12 cellular contexts compared by ENCODE assay signal in the genomic region with DNA sequence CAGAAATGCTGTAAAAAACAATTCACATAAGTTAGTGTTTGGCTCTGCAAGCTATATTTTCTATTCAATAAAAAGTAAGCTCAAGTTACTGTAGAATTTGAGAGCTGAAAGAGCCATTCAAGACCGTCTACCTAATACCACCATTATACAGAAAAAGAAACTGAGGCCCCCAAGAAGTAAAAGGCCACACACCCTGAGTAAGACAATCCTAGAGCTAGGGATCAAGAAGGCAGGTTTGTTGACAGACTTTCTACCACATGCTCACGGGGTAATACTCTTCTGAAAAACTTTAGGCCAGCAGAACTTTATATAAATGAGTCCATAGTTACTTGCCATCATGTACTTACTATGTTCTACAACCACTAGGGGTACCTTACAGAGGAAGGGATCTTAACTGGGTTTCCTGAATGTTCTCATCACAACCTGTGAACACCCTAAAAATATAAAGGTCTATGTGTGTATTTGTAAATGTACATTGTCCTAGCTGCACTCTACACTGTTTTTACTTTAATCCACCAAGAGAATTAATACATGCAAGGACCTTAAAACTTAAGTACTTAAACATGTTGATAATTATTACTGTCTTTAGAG. TPM values are rescaled to one million over a fixed set of nuclear protein-coding genes. Genes with fewer than 3 reads are reported as not detected.
A peak's percentile ranks its signal among the peaks of the same experiment; 100 is the strongest.
DNase-seq lines count a peak whose midpoint lies in the region; ATAC-seq, FAIRE-seq and TF ChIP-seq lines count a peak whose summit lies in the region.
"Had no signal": no experiment of that assay in that cellular context is flagged by ENCODE, and none has a peak within 500 bp of the region (broad histone marks: within the 10 kb centered on the region; RNA-seq: fewer than 3 reads in every experiment).

No MANE protein-coding gene starts in this region.

- no peak overlapping the region for H2AFZ ChIP-seq in ACC112 (ENCODE audit: low read length, unreplicated experiment)
- H2AFZ ChIP-seq in OCI-LY1 (ENCODE audit: low read length): no peak overlapping the region

- H3K27ac ChIP-seq in ACC112 (ENCODE audit: low read depth, low read length): no peak overlapping the region
- H3K27ac ChIP-seq in OCI-LY1 (ENCODE audit: low read depth, low read length, poor library complexity, severe bottlenecking): no peak overlapping the region
- H3K27ac ChIP-seq in esophagus squamous epithelium: no peak overlapping the region

- no peak for ATAC-seq in GM18498 (IDR thresholded peaks at IDR 0.05; ENCODE audit: unreplicated experiment)
- ATAC-seq: left colon had no signal

- no peaks in the 10 kb centered on the region for H3K27me3 Mint-ChIP-seq in chondrocyte (ENCODE audit: low read depth)

- H3K4me1 ChIP-seq in ACC112 (ENCODE audit: control insufficient read depth, insufficient read depth, low read length, unreplicated experiment): peaks cover 15% of the 10 kb centered on the region
- peaks cover 29% of the 10 kb centered on the region for H3K4me1 ChIP-seq in OCI-LY1 (ENCODE audit: insufficient read depth, low read length, severe bottlenecking)
- peaks cover 7 to 31% (median 8%) of the 10 kb centered on the region in 3 donors for H3K4me1 ChIP-seq in esophagus squamous epithelium

- no peaks in the 10 kb centered on the region for H3K9me3 Mint-ChIP-seq in chondrocyte (ENCODE audit: low read depth)

- H3K27me3 ChIP-seq in ACC112 (ENCODE audit: insufficient read depth, low read length) (no peaks in the 10 kb centered on the region), OCI-LY1 (ENCODE audit: insufficient read depth, low read length) (no peaks in the 10 kb centered on the region), esophagus squamous epithelium (no peaks in the 10 kb centered on the region)

- WGBS in esophagus squamous epithelium, 2 donors: 82 to 84% methylated on average over 2 of the region's 2 CpGs

- H3K4me3 Mint-ChIP-seq in chondrocyte (ENCODE audit: unreplicated experiment): no peak overlapping the region

- no peak overlapping the region for H3K27ac Mint-ChIP-seq in chondrocyte (ENCODE audit: unreplicated experiment)

- H3K9ac ChIP-seq in OCI-LY1 (ENCODE audit: low read length): no peak overlapping the region

- H3K4me1 Mint-ChIP-seq in chondrocyte (ENCODE audit: low read depth): peaks cover 46% of the 10 kb centered on the region

- FAIRE-seq in GM12892 (lab: Jason Lieb, UNC): no peak

- DNase-seq in EH (ENCODE audit: low read depth): peak; percentile 6
- DNase-seq in chondrocyte (ENCODE audit: low spot score): no peak
- no peak for DNase-seq in stimulated activated CD4-positive, alpha-beta T cell treated with anti-CD3 and anti-CD28 coated beads, Interleukin-2, amount 100 ng/mL, for 48 hours
- no peak for DNase-seq in GM12892 (ENCODE audit: insufficient read length)
- DNase-seq in esophagus squamous epithelium (lab: John Stamatoyannopoulos, UW): no peak
- DNase-seq: activated effector memory CD4-positive, alpha-beta T cell treated with Interleukin-2 at 50 U/mL for 16 hours; DMS79 treated with DMSO at 0.1 percent for 48 hours; left colon; MV-4-11 had no signal

- H3K36me3 ChIP-seq in ACC112 (ENCODE audit: insufficient read depth, low read length): no peaks in the 10 kb centered on the region; the same call in 1 of the 2 replicates
- H3K36me3 ChIP-seq in OCI-LY1 (ENCODE audit: insufficient read depth, low read length): peaks cover 45% of the 10 kb centered on the region
- H3K36me3 ChIP-seq in esophagus squamous epithelium: peaks cover 0 to 41% (median 5%) of the 10 kb centered on the region in 3 donors

- no peaks in the 10 kb centered on the region for H4K20me1 ChIP-seq in OCI-LY1 (ENCODE audit: insufficient read depth, low read length)

- no peaks in the 10 kb centered on the region for H3F3A ChIP-seq in OCI-LY1 (ENCODE audit: insufficient read depth, low read length)

- TF ChIP-seq POLR2A in GM12892 (IDR thresholded peaks at IDR 0.05; ENCODE audit: low read depth, low read length) (no peak), esophagus squamous epithelium (IDR thresholded peaks at IDR 0.05) (no peak)

- H3K4me2 ChIP-seq in OCI-LY1 (ENCODE audit: low read length): peak overlapping the region; percentile 93

- H3K36me3 Mint-ChIP-seq in chondrocyte (ENCODE audit: low read depth): peaks cover 14% of the 10 kb centered on the region

- intact Hi-C loops in esophagus squamous epithelium (cut with DNase I): no loop called here

- TF ChIP-seq CTCF in OCI-LY1 (IDR thresholded peaks at IDR 0.05; ENCODE audit: low read length) (peak; percentile 46), chondrocyte (IDR thresholded peaks at IDR 0.05) (peak; percentile 54), esophagus squamous epithelium (IDR thresholded peaks at IDR 0.05) (peak in 3 of 6 experiments; percentile 9 to 30 (median 12))

- H3K9me3 ChIP-seq in OCI-LY1 (ENCODE audit: low read length) (no peaks in the 10 kb centered on the region), esophagus squamous epithelium (no peaks in the 10 kb centered on the region)

- peaks cover 45% of the 10 kb centered on the region for H3K79me2 ChIP-seq in ACC112 (ENCODE audit: control insufficient read depth, insufficient read depth, low read length, unreplicated experiment)
- peaks cover 22% of the 10 kb centered on the region for H3K79me2 ChIP-seq in OCI-LY1 (ENCODE audit: insufficient read depth, low read length)

- 0 out of 2 replicates have a peak overlapping the region, but pooled peaks have one; percentile 19 for H3K4me3 ChIP-seq in ACC112 (ENCODE audit: low read depth, low read length)
- peak overlapping the region; percentile 87 for H3K4me3 ChIP-seq in OCI-LY1 (ENCODE audit: low read depth, low read length, poor library complexity, severe bottlenecking)
- H3K4me3 ChIP-seq in esophagus squamous epithelium: no peak overlapping the region

- H3K9me2 ChIP-seq in OCI-LY1 (ENCODE audit: low read depth, low read length): no peaks in the 10 kb centered on the region

RNA-seq across cellular contexts. Expression of gene PSMG1, which starts 2.7 kb away (rescaled TPM):
- 56.7 to 72.5 TPM (median 66.4 TPM) in 3 replicates for total RNA-seq in chondrocyte
- polyA plus RNA-seq in GM12892 (2012; ENCODE audit: missing spikeins): 124 TPM
- 10 to 100 TPM; 33.8 to 56.5 (median 45.8) TPM for total RNA-seq in esophagus squamous epithelium

Comparison
In these comparisons a context has a peak if more than half of its experiments do, and no peak if none do; other contexts are left out.
1. H3K4me3 ChIP-seq: peak in ACC112 (single experiment) and OCI-LY1 (single experiment); none in esophagus squamous epithelium (0 of 4).